18 cellular contexts compared by ENCODE assay signal in the genomic region with DNA sequence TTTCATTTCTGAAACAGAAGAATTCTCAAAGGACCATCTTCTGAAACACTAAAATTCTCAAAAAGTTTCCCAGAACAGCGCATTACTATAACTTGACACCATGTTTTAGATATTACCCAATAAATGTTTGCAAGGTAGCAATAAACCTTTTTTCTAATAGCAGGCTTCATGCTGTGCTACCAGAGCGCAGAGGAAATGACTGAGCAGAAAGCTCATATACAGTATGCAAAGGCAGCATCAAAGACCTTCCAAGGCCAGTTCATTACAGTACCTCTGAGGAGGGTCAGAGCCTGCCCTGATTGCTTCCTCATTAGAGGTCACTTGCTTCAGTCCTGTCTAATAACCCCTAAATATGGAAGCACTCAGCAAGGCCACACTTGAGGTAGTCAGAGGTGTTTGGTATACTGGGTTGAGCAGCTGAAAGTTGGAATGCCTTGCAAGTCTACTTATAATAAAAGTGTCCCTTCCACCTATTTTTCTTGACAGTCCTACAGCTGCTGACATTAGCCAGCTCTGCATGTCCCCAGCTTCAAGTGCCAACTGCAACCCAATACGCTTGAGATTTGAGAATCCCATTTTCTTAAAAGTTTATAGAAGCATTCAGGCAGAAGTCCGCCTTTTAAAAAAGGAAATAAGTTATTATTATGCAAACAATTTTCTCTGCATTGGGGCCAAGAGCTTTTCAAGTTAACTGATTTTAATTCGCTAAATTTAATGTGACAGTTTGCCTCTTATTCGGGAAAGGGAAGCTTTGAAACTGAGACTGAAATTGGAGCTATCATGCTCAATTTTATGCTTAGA.
DNase-seq lines count a peak whose midpoint lies in the region; ATAC-seq, FAIRE-seq and TF ChIP-seq lines count a peak whose summit lies in the region.
"Had no signal": no experiment of that assay in that cellular context is flagged by ENCODE, and none has a peak within 500 bp of the region (broad histone marks: within the 10 kb centered on the region; RNA-seq: fewer than 3 reads in every experiment).

No MANE protein-coding gene starts in this region.

- no peaks in the 10 kb centered on the region for H3K4me1 ChIP-seq in HCT116 (ENCODE audit: control insufficient read depth in 1 of 2, insufficient read depth in 2 of 2, low read length in 2 of 2)
- H3K4me1 ChIP-seq in CD8-positive, alpha-beta T cell (ENCODE audit: insufficient read depth, low read length) = no peaks in the 10 kb centered on the region
- no peaks in the 10 kb centered on the region for H3K4me1 ChIP-seq in small intestine (ENCODE audit: control insufficient read depth in 2 of 2, insufficient read depth in 1 of 2, low read depth in 1 of 2, low read length in 1 of 2)

- no peaks in the 10 kb centered on the region for H3K79me2 ChIP-seq in HCT116 (ENCODE audit: insufficient read depth, low read length)

- H3K27me3 Mint-ChIP-seq in CD8-positive, alpha-beta T cell (ENCODE audit: low read depth) = no peaks in the 10 kb centered on the region

- H3K36me3 Mint-ChIP-seq in CD8-positive, alpha-beta T cell = no peaks in the 10 kb centered on the region

- H2AFZ ChIP-seq in HCT116 (ENCODE audit: low read depth, low read length, poor library complexity, severe bottlenecking) = no peak overlapping the region

- H3K9me3 ChIP-seq in HCT116 (ENCODE audit: control insufficient read depth in 1 of 2, insufficient read depth in 1 of 2, low read depth in 1 of 2, low read length in 2 of 2) = no peaks in the 10 kb centered on the region
- H3K9me3 ChIP-seq in CD8-positive, alpha-beta T cell (ENCODE audit: low read length) = no peaks in the 10 kb centered on the region
- H3K9me3 ChIP-seq in small intestine (ENCODE audit: control insufficient read depth, low read depth) = no peaks in the 10 kb centered on the region

- no peak overlapping the region for H3K9ac ChIP-seq in HCT116 (ENCODE audit: low read length)

- no peak for FAIRE-seq in small intestine (lab: Jason Lieb, UNC)
- FAIRE-seq: GM19239 had no signal

- H3K27me3 ChIP-seq in HCT116 (ENCODE audit: insufficient read depth, low read length) = no peaks in the 10 kb centered on the region
- no peaks in the 10 kb centered on the region for H3K27me3 ChIP-seq in CD8-positive, alpha-beta T cell (ENCODE audit: insufficient read depth, low read length)
- H3K27me3 ChIP-seq in small intestine (ENCODE audit: control insufficient read depth in 2 of 2, insufficient read depth in 2 of 2, low read length in 2 of 2) = no peaks in the 10 kb centered on the region

- H3K27ac Mint-ChIP-seq in CD8-positive, alpha-beta T cell = no peak overlapping the region

- DNase-seq in NCI-H748 (lab: John Stamatoyannopoulos, UW; ENCODE audit: unreplicated experiment) = peak; percentile 7
- no peak for DNase-seq in NCI-H748 treated with DMSO at 0.1 percent for 48 hours (lab: John Stamatoyannopoulos, UW)
- DNase-seq in HCT116 (ENCODE audit: low read depth, low spot score) = no peak
- DNase-seq in SK-N-DZ (ENCODE audit: low spot score) = peak; percentile 25
- DNase-seq in retina = peak; percentile 9
- no peak for DNase-seq in CD8-positive, alpha-beta T cell
- no peak for DNase-seq in small intestine
- DNase-seq: ACHN, DMS53, IMR-90, Kasumi-1, NCI-H1105 treated with DMSO at 0.1 percent for 48 hours, NCI-H1930, NCI-H345, T-helper 1 cell had no signal

- no peaks in the 10 kb centered on the region for H3K4me1 Mint-ChIP-seq in CD8-positive, alpha-beta T cell (ENCODE audit: low read depth)

- H3K36me3 ChIP-seq in HCT116 (ENCODE audit: control insufficient read depth in 1 of 2, insufficient read depth in 2 of 2, low read length in 2 of 2) (no peaks in the 10 kb centered on the region), small intestine (ENCODE audit: control insufficient read depth in 2 of 2, insufficient read depth in 2 of 2, low read length in 2 of 2) (no peaks in the 10 kb centered on the region)
- H3K36me3 ChIP-seq in CD8-positive, alpha-beta T cell (ENCODE audit: insufficient read depth, low read length) = no peaks in the 10 kb centered on the region

- H3K4me3 Mint-ChIP-seq in CD8-positive, alpha-beta T cell = no peak overlapping the region

- intact Hi-C loops in HCT116 (cut with micrococcal nuclease) = no loop called here
- intact Hi-C loops in CD8-positive, alpha-beta T cell (cut with DNase I, micrococcal nuclease) = no loop called here

- CTCF ChIA-PET in HCT116 (lab: Charles Lee) = no interaction called here
- CTCF ChIA-PET in CD8-positive, alpha-beta T cell (lab: Charles Lee) = no interaction called here

- BruUV-seq in HCT116 (replicated peaks; lab: Mats Ljungman, UMichigan) = no TSS peak

- H3K9me2 ChIP-seq in HCT116 (ENCODE audit: insufficient read depth) = no peaks in the 10 kb centered on the region

- H3K4me3 ChIP-seq in HCT116 (replicated peaks in 1 of 2; ENCODE audit: low read depth in 1 of 2, low read length in 2 of 2) (no peak overlapping the region), small intestine (ENCODE audit: low read depth in 1 of 2, low read length in 2 of 2) (no peak overlapping the region)
- no peak overlapping the region for H3K4me3 ChIP-seq in CD8-positive, alpha-beta T cell (ENCODE audit: low read depth, low read length)

- RAD21 ChIA-PET in HCT116 (lab: Charles Lee; ENCODE audit: low non-redundant PET in 1 of 2, low total read pairs in 2 of 2, uncharacterized antibody in 2 of 2, unreplicated experiment in 2 of 2) = no interaction called here

- TF ChIP-seq CTCF in HCT116 (IDR thresholded peaks at IDR 0.05 in 2 of 3, conservative IDR thresholded peaks at IDR 0.05 in 1 of 3; ENCODE audit: borderline replicate concordance in 1 of 3, insufficient read depth in 1 of 3, low read depth in 2 of 3, low read length in 2 of 3) = no peak
- TF ChIP-seq CTCF in CD8-positive, alpha-beta T cell (IDR thresholded peaks at IDR 0.05) = no peak

- TF ChIP-seq POLR2A in HCT116 (IDR thresholded peaks at IDR 0.05; ENCODE audit: borderline replicate concordance, extremely low read depth, insufficient read depth, insufficient read length) = no peak

- 88 to 95% (median 93%) methylated on average over 6 of the region's 6 CpGs for WGBS in small intestine, 3 donors

- H3K9me3 Mint-ChIP-seq in CD8-positive, alpha-beta T cell = no peaks in the 10 kb centered on the region

- TF ChIP-seq RAD21 in HCT116 (IDR thresholded peaks at IDR 0.05; ENCODE audit: low read depth) = no peak

- H4K20me1 ChIP-seq in HCT116 (ENCODE audit: insufficient read depth) = no peaks in the 10 kb centered on the region

- H3K4me2 ChIP-seq in HCT116 (ENCODE audit: low read length) = no peak overlapping the region

- no peak overlapping the region for H3K27ac ChIP-seq in HCT116 (ENCODE audit: low read depth, low read length)
- H3K27ac ChIP-seq in CD8-positive, alpha-beta T cell (ENCODE audit: low read depth, low read length) = no peak overlapping the region
- no peak overlapping the region for H3K27ac ChIP-seq in small intestine (ENCODE audit: low read depth in 1 of 2, low read length in 1 of 2)

- ATAC-seq in HCT116 = no peak
- no peak for ATAC-seq in CD8-positive, alpha-beta T cell
- ATAC-seq: Panc1, SK-N-SH treated with all-trans-retinoic acid at 6 μM for 48 hours had no signal

- POLR2A ChIA-PET in HCT116 (lab: Charles Lee) = no interaction called here
- POLR2A ChIA-PET in CD8-positive, alpha-beta T cell (lab: Charles Lee) = interaction anchor here (0.7 kb wide), 1 partner anchor 598 kb away, joined by 4 read pairs; no protein-coding TSS in a partner anchor

TF ChIP-seq in HCT116, 20 proteins besides CTCF, POLR2A, EP300 and RAD21:
- TF ChIP-seq, protein P1, sequence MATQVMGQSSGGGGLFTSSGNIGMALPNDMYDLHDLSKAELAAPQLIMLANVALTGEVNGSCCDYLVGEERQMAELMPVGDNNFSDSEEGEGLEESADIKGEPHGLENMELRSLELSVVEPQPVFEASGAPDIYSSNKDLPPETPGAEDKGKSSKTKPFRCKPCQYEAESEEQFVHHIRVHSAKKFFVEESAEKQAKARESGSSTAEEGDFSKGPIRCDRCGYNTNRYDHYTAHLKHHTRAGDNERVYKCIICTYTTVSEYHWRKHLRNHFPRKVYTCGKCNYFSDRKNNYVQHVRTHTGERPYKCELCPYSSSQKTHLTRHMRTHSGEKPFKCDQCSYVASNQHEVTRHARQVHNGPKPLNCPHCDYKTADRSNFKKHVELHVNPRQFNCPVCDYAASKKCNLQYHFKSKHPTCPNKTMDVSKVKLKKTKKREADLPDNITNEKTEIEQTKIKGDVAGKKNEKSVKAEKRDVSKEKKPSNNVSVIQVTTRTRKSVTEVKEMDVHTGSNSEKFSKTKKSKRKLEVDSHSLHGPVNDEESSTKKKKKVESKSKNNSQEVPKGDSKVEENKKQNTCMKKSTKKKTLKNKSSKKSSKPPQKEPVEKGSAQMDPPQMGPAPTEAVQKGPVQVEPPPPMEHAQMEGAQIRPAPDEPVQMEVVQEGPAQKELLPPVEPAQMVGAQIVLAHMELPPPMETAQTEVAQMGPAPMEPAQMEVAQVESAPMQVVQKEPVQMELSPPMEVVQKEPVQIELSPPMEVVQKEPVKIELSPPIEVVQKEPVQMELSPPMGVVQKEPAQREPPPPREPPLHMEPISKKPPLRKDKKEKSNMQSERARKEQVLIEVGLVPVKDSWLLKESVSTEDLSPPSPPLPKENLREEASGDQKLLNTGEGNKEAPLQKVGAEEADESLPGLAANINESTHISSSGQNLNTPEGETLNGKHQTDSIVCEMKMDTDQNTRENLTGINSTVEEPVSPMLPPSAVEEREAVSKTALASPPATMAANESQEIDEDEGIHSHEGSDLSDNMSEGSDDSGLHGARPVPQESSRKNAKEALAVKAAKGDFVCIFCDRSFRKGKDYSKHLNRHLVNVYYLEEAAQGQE (IDR thresholded peaks at IDR 0.05; ENCODE audit: low read depth) = no peak
- TF ChIP-seq CEBPB (IDR thresholded peaks at IDR 0.05; ENCODE audit: low read depth) = no peak
- TF ChIP-seq, protein P2, sequence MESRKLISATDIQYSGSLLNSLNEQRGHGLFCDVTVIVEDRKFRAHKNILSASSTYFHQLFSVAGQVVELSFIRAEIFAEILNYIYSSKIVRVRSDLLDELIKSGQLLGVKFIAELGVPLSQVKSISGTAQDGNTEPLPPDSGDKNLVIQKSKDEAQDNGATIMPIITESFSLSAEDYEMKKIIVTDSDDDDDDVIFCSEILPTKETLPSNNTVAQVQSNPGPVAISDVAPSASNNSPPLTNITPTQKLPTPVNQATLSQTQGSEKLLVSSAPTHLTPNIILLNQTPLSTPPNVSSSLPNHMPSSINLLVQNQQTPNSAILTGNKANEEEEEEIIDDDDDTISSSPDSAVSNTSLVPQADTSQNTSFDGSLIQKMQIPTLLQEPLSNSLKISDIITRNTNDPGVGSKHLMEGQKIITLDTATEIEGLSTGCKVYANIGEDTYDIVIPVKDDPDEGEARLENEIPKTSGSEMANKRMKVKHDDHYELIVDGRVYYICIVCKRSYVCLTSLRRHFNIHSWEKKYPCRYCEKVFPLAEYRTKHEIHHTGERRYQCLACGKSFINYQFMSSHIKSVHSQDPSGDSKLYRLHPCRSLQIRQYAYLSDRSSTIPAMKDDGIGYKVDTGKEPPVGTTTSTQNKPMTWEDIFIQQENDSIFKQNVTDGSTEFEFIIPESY (IDR thresholded peaks at IDR 0.05; ENCODE audit: extremely low read depth, insufficient replicate concordance, low read length) = no peak
- no peak for TF ChIP-seq ZFX (IDR thresholded peaks at IDR 0.05)
- TF ChIP-seq TCF7L2 (IDR thresholded peaks at IDR 0.05; ENCODE audit: borderline replicate concordance, extremely low read depth, insufficient read depth, insufficient read length) = peak; percentile 73
- TF ChIP-seq EGR1 (IDR thresholded peaks at IDR 0.05; ENCODE audit: low read depth) = no peak

Comparison
In these comparisons a context has a peak if more than half of its experiments do, and no peak if none do; other contexts are left out.
1. DNase-seq: peak in NCI-H748 (single experiment), SK-N-DZ (single experiment) and retina (single experiment); none in NCI-H748 treated with DMSO at 0.1 percent for 48 hours (single experiment), HCT116 (single experiment), CD8-positive, alpha-beta T cell (0 of 7) and small intestine (single experiment).